8 cellular contexts compared by ENCODE assay signal in the genomic region with DNA sequence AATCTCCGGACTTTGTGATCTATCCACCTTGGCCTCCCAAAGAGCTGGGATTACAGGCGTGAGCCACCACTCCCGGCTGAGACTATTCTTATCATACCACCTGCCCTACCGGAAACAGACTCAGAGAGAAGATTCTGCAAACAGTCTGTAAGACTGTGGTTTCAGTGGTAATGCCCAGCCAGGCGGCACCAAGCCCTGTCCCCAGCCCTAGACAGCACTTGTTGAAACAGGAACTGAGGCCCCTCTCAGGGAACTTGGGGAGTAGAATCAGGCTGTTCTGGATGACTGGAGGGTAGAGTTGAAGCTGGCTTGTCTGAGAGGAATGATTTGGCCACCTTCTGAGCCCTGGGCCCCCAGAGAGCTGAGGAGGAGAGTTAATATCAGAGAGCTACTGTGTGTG. TPM values are rescaled to one million over a fixed set of nuclear protein-coding genes. Genes with fewer than 3 reads are reported as not detected.
DNase-seq lines count a peak whose midpoint lies in the region; ATAC-seq, FAIRE-seq and TF ChIP-seq lines count a peak whose summit lies in the region.

No MANE protein-coding gene starts in this region.

- peaks cover 6% of the 10 kb centered on the region for H3K27me3 ChIP-seq in astrocyte (ENCODE audit: insufficient read depth, low read length)
- H3K27me3 ChIP-seq in smooth muscle cell (ENCODE audit: low read depth): peaks cover 41% of the 10 kb centered on the region

- no peak overlapping the region for H3K4me2 ChIP-seq in astrocyte (ENCODE audit: low read length)
- H3K4me2 ChIP-seq in smooth muscle cell: no peak overlapping the region

- peak overlapping the region; percentile 20 for H3K27ac Mint-ChIP-seq in astrocyte (ENCODE audit: unreplicated experiment)

- WGBS in smooth muscle cell (ENCODE audit: low lambda C conversion rate): 70% methylated on average over 5 of the region's 5 CpGs

- no peaks in the 10 kb centered on the region for H3K79me2 ChIP-seq in astrocyte (ENCODE audit: insufficient read depth, low read length)
- H3K79me2 ChIP-seq in smooth muscle cell (ENCODE audit: low read depth): no peaks in the 10 kb centered on the region

- peaks cover 36% of the 10 kb centered on the region for H3K27me3 Mint-ChIP-seq in astrocyte (ENCODE audit: low read depth, unreplicated experiment)
- H3K27me3 Mint-ChIP-seq in activated T-cell treated with anti-CD3 and anti-CD28 coated beads, Interleukin-2, amount 50 U/mL, for 4 hours (ENCODE audit: low read depth): peaks cover 39% of the 10 kb centered on the region

- H2AFZ ChIP-seq in astrocyte (ENCODE audit: low read depth, low read length): no peak overlapping the region
- H2AFZ ChIP-seq in smooth muscle cell (ENCODE audit: low read depth): no peak overlapping the region

- H3K4me1 ChIP-seq in astrocyte (ENCODE audit: insufficient read depth, low read length) (peaks cover 4% of the 10 kb centered on the region), smooth muscle cell (ENCODE audit: low read depth) (no peaks in the 10 kb centered on the region)

- no peaks in the 10 kb centered on the region for H3F3A ChIP-seq in smooth muscle cell (ENCODE audit: low read depth)

- no peak for FAIRE-seq in astrocyte (lab: Jason Lieb, UNC)

- no peaks in the 10 kb centered on the region for H3K9me3 ChIP-seq in astrocyte (ENCODE audit: insufficient read depth, low read depth, low read length)
- H3K9me3 ChIP-seq in smooth muscle cell (replicated peaks; ENCODE audit: low read depth): no peaks in the 10 kb centered on the region

- ATAC-seq in GM21447 (IDR thresholded peaks at IDR 0.05; ENCODE audit: unreplicated experiment) (peak; percentile 96), HG03565 (IDR thresholded peaks at IDR 0.05; ENCODE audit: unreplicated experiment) (peak; percentile 93)
- no peak for ATAC-seq in activated T-cell treated with anti-CD3 and anti-CD28 coated beads, Interleukin-2, amount 50 U/mL, for 4 hours

- no peaks in the 10 kb centered on the region for H3K36me3 ChIP-seq in astrocyte (ENCODE audit: insufficient read depth, low read length)
- no peaks in the 10 kb centered on the region for H3K36me3 ChIP-seq in smooth muscle cell (ENCODE audit: low read depth)

- H4K20me1 ChIP-seq in astrocyte (ENCODE audit: insufficient read depth, low read length): no peaks in the 10 kb centered on the region
- H4K20me1 ChIP-seq in smooth muscle cell (ENCODE audit: low read depth): no peaks in the 10 kb centered on the region

- no peaks in the 10 kb centered on the region for H3K36me3 Mint-ChIP-seq in astrocyte (ENCODE audit: low read depth, unreplicated experiment)
- no peaks in the 10 kb centered on the region for H3K36me3 Mint-ChIP-seq in activated T-cell treated with anti-CD3 and anti-CD28 coated beads, Interleukin-2, amount 50 U/mL, for 4 hours (ENCODE audit: insufficient read depth)

- H3K9ac ChIP-seq in astrocyte (ENCODE audit: low read length) (no peak overlapping the region), smooth muscle cell (ENCODE audit: low read depth) (no peak overlapping the region)

- no peak for TF ChIP-seq CTCF in GM12864 (IDR thresholded peaks at IDR 0.05; ENCODE audit: low read depth, low read length, missing control alignments)
- TF ChIP-seq CTCF in astrocyte (IDR thresholded peaks at IDR 0.05; ENCODE audit: insufficient read depth, low read depth, low read length): no peak
- no peak for TF ChIP-seq CTCF in smooth muscle cell (IDR thresholded peaks at IDR 0.05; ENCODE audit: borderline replicate concordance, insufficient read depth, poor library complexity, severe bottlenecking)

- no peaks in the 10 kb centered on the region for H3K9me3 Mint-ChIP-seq in astrocyte (ENCODE audit: unreplicated experiment)
- no peaks in the 10 kb centered on the region for H3K9me3 Mint-ChIP-seq in activated T-cell treated with anti-CD3 and anti-CD28 coated beads, Interleukin-2, amount 50 U/mL, for 4 hours

- H3K27ac ChIP-seq in astrocyte (ENCODE audit: low read depth, low read length): no peak overlapping the region
- H3K27ac ChIP-seq in smooth muscle cell (ENCODE audit: low read depth): no peak overlapping the region

- DNase-seq in GM12864 (ENCODE audit: low read depth): peak; percentile 61
- no peak for DNase-seq in astrocyte (ENCODE audit: low read depth)
- DNase-seq in HuH-7 (ENCODE audit: low spot score): no peak
- no peak for DNase-seq in smooth muscle cell (lab: John Stamatoyannopoulos, UW; ENCODE audit: unreplicated experiment)
- no peak for DNase-seq in NCI-H69 (lab: John Stamatoyannopoulos, UW)
- DNase-seq in activated T-cell treated with anti-CD3 and anti-CD28 coated beads, Interleukin-2, amount 50 U/mL, for 4 hours: no peak

- H3K4me1 Mint-ChIP-seq in astrocyte (ENCODE audit: low read depth, unreplicated experiment): peaks cover under 1% of the 10 kb centered on the region
- H3K4me1 Mint-ChIP-seq in activated T-cell treated with anti-CD3 and anti-CD28 coated beads, Interleukin-2, amount 50 U/mL, for 4 hours (ENCODE audit: low read depth): peaks cover 14% of the 10 kb centered on the region

- no peak overlapping the region for H3K4me3 Mint-ChIP-seq in astrocyte (ENCODE audit: unreplicated experiment)
- no peak overlapping the region for H3K4me3 Mint-ChIP-seq in activated T-cell treated with anti-CD3 and anti-CD28 coated beads, Interleukin-2, amount 50 U/mL, for 4 hours

- H3K4me3 ChIP-seq in GM12864 (ENCODE audit: low read depth, low read length) (no peak overlapping the region), astrocyte (ENCODE audit: insufficient read depth, low read depth, low read length) (no peak overlapping the region), smooth muscle cell (no peak overlapping the region)

RNA-seq across cellular contexts. Expression of gene INSC, which starts 1.3 kb away (rescaled TPM):
- not detected in 2 replicates for total RNA-seq in astrocyte
- total RNA-seq in smooth muscle cell: not detected in 2 replicates
- polyA plus RNA-seq in smooth muscle cell: not detected in 2 replicates
- total RNA-seq in activated T-cell treated with anti-CD3 and anti-CD28 coated beads, Interleukin-2, amount 50 U/mL, for 4 hours: not detected

RNA-seq across cellular contexts. Expression of gene CALCB, which starts 40.0 kb away (rescaled TPM):
- total RNA-seq in astrocyte: 0.61 TPM in 1 of 2 replicates, not detected in the other
- total RNA-seq in smooth muscle cell: not detected in 2 replicates
- polyA plus RNA-seq in smooth muscle cell: 0.97 TPM in 1 of 2 replicates, not detected in the other
- total RNA-seq in activated T-cell treated with anti-CD3 and anti-CD28 coated beads, Interleukin-2, amount 50 U/mL, for 4 hours: 1 to 10 TPM; 1.3 to 2.7 (median 1.4) TPM

Comparison
In these comparisons a context has a peak if more than half of its experiments do, and no peak if none do; other contexts are left out.
1. ATAC-seq: peak in GM21447 (single experiment) and HG03565 (single experiment); none in activated T-cell treated with anti-CD3 and anti-CD28 coated beads, Interleukin-2, amount 50 U/mL, for 4 hours (0 of 2).